Comparison of ENCODE assay signal across 1 cellular context in the genomic region with DNA sequence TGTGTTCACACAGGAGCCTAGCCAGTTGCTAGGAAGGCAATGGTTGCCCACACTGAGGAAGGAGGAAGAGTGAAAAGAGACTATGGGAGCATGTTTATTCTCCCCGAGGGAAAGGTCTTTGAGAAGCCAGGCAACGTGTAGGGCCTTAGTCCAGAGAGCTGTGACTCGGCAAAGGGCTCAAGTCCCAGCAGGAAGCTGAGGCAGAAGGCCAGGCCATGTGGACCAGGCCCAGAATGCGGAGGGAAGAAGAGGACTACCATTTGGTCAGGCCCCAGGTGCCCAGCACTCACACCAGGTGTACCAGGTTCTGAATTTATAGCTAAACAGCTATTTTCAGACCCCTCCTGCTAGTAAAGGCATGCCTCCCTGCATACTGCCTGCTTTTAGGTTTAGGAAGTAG.
TF ChIP-seq lines count a peak whose summit lies in the region.

No MANE protein-coding gene starts in this region.

TF ChIP-seq in WTC11, 78 proteins besides CTCF, POLR2A, EP300 and RAD21 (continued from another document):
- TF ChIP-seq MXD4 (CRISPR knock-in tag; IDR thresholded peaks at IDR 0.05; ENCODE audit: borderline replicate concordance) = no peak
